Comparison of ENCODE assay signal across 11 cellular contexts in the genomic region with DNA sequence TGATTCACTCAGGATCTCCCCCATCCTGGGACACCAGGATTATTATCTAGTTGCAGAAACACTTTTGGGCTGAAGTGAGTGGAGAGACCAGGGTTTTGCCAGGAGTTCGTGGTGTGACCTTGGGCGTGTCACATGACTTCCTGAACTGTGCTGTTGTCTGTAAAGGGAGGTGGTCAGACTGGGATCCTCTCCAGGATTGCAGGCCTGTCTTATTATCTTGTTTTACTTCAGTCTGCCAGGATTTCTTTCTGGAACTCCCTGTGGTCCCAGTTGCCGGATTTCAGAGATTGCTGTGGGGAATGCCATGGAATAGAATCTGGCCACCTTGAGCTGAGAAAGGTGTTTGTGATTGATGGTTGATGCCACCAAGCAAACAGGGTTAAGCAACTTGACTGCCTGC. TPM values are rescaled to one million over a fixed set of nuclear protein-coding genes. Genes with fewer than 3 reads are reported as not detected.
DNase-seq lines count a peak whose midpoint lies in the region; ATAC-seq and TF ChIP-seq lines count a peak whose summit lies in the region.
"Had no signal": no experiment of that assay in that cellular context is flagged by ENCODE, and none has a peak within 500 bp of the region (broad histone marks: within the 10 kb centered on the region; RNA-seq: fewer than 3 reads in every experiment).

No MANE protein-coding gene starts in this region.

- H3K4me1 ChIP-seq in esophagus (ENCODE audit: control insufficient read depth in 2 of 2, insufficient read depth in 2 of 2, low read length in 1 of 2), result peaks cover 3% of the 10 kb centered on the region in 2 donors

- H3K4me3 ChIP-seq in NB4 (ENCODE audit: low read depth, low read length), result no peak overlapping the region
- H3K4me3 ChIP-seq in esophagus (ENCODE audit: low read depth in 1 of 2, low read length in 2 of 2), result no peak overlapping the region

- H3K4me3 Mint-ChIP-seq in naive B cell, result no peak overlapping the region

- H3K27me3 ChIP-seq in esophagus (ENCODE audit: control insufficient read depth in 1 of 2, insufficient read depth in 2 of 2, low read length in 2 of 2), result no peaks in the 10 kb centered on the region

- 32 to 40% methylated on average over 3 of the region's 3 CpGs for WGBS in esophagus, 2 donors

- peaks cover 3 to 17% of the 10 kb centered on the region in 2 donors for H3K36me3 ChIP-seq in esophagus (ENCODE audit: control insufficient read depth in 2 of 2, insufficient read depth in 2 of 2, low read length in 1 of 2)

- peaks cover 2 to 9% (median 6%) of the 10 kb centered on the region in 3 donors for H3K4me1 Mint-ChIP-seq in naive B cell

- peak; percentile 66 for DNase-seq in A172 (ENCODE audit: low spot score)
- DNase-seq in NB4 (ENCODE audit: low read depth), result peak; percentile 31
- DNase-seq in naive B cell, result no peak
- DNase-seq in DMS 273 (lab: John Stamatoyannopoulos, UW; ENCODE audit: unreplicated experiment), result no peak
- DNase-seq in activated CD8-positive, alpha-beta memory T cell treated with anti-CD3 and anti-CD28 coated beads, Interleukin-2, amount 50 U/mL, for 4 hours, result no peak
- DNase-seq in NCI-H510A treated with DMSO at 0.1 percent for 48 hours (lab: John Stamatoyannopoulos, UW), result no peak
- no peak for DNase-seq in SW 1271 (lab: John Stamatoyannopoulos, UW)
- DNase-seq: activated CD4-positive, CD25-positive, alpha-beta regulatory T cell treated with anti-CD3 and anti-CD28 coated beads, Interleukin-2, amount 50 U/mL, for 72 hours; NCI-H1048 had no signal

- peaks cover 31 to 32% of the 10 kb centered on the region in 2 donors for H3K36me3 Mint-ChIP-seq in naive B cell

- peak overlapping the region; percentile 40 to 53 for H3K27ac ChIP-seq in esophagus (ENCODE audit: low read depth in 2 of 2, low read length in 1 of 2)
- H3K27ac ChIP-seq: epithelial cell of prostate had no signal

- H3K9me3 Mint-ChIP-seq in naive B cell, result no peaks in the 10 kb centered on the region

- no peaks in the 10 kb centered on the region for H3K27me3 Mint-ChIP-seq in naive B cell

- TF ChIP-seq CTCF in NB4 (IDR thresholded peaks at IDR 0.05; ENCODE audit: low read depth, low read length), result no peak

- ATAC-seq in naive B cell (ENCODE audit: low read depth in 2 of 2), result no peak

- no peak for TF ChIP-seq POLR2A in NB4 (IDR thresholded peaks at IDR 0.05; ENCODE audit: extremely low read depth, insufficient read length)

- peak overlapping the region in 5 of 6 donors; percentile 13 to 62 (median 36) for H3K27ac Mint-ChIP-seq in naive B cell

- H3K9me3 ChIP-seq in esophagus (ENCODE audit: control insufficient read depth in 2 of 2, insufficient read depth in 1 of 2, low read depth in 1 of 2, low read length in 1 of 2), result no peaks in the 10 kb centered on the region

RNA-seq across cellular contexts. Expression of gene CRCP, which starts 35.8 kb away (rescaled TPM):
- total RNA-seq in A172 (2014; rRNA removed; shearing (Covaris generic)), result 42.5 and 44.0 TPM in 2 replicates
- polyA plus RNA-seq in esophagus (10 to 100 TPM; 14.5 to 19.5 TPM), naive B cell (ENCODE audit: low read depth in 6 of 6) (10 to 100 TPM; 12.0 to 44.6 (median 29.8) TPM)

RNA-seq across cellular contexts. Expression of gene TPST1, which starts 54.7 kb away (rescaled TPM):
- 56.5 and 58.8 TPM in 2 replicates for total RNA-seq in A172 (2014; rRNA removed; shearing (Covaris generic))
- 1 to 10 TPM; 4.4 to 5.9 TPM for polyA plus RNA-seq in esophagus
- 10 to 100 TPM; 20.6 to 47.4 (median 30.9) TPM for polyA plus RNA-seq in naive B cell (ENCODE audit: low read depth in 6 of 6)

Comparison
In these comparisons a context has a peak if more than half of its experiments do, and no peak if none do; other contexts are left out.
1. DNase-seq: peak in A172 (single experiment) and NB4 (single experiment); none in naive B cell (single experiment), DMS 273 (single experiment), activated CD8-positive, alpha-beta memory T cell treated with anti-CD3 and anti-CD28 coated beads, Interleukin-2, amount 50 U/mL, for 4 hours (single experiment), NCI-H510A treated with DMSO at 0.1 percent for 48 hours (single experiment) and SW 1271 (0 of 2).